Comparison of ENCODE assay signal across 12 cellular contexts in the genomic region with DNA sequence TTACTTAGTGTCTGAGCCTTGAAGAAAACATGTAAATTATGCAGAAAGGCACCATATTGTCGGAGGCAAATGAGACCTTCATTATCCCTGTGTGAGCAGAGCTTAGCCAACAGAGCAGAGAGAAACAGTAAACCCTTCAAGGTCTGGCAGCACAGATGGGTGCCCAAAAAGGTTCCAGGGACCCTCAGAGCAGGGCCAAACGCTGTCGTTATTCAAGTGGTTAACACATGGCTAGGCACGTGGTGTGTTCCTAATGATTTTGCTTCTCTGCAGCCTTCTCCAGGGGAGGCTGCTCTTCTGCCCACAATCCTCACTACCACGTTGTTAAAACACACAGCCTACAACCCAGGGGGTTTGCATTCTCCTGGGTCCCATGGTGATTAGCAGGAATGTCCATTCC.
DNase-seq lines count a peak whose midpoint lies in the region; ATAC-seq, FAIRE-seq and TF ChIP-seq lines count a peak whose summit lies in the region.
"Had no signal": no experiment of that assay in that cellular context is flagged by ENCODE, and none has a peak within 500 bp of the region (broad histone marks: within the 10 kb centered on the region; RNA-seq: fewer than 3 reads in every experiment).

No MANE protein-coding gene starts in this region.

- H3K36me3 ChIP-seq in HepG2 (replicated peaks in 1 of 2; ENCODE audit: control insufficient read depth in 1 of 2, insufficient read depth in 2 of 2, low read length in 2 of 2) (no peaks in the 10 kb centered on the region), right lobe of liver (no peaks in the 10 kb centered on the region), esophagus muscularis mucosa (no peaks in the 10 kb centered on the region)
- H3K36me3 ChIP-seq: BLaER1 treated with 17β-estradiol and CSF1 and Interleukin-3, amounts not matched to agents 10 nM and 100 nM; HAP-1 had no signal

- no peak overlapping the region for H3K9ac ChIP-seq in HepG2 (ENCODE audit: insufficient read depth, low read depth, low read length)
- H3K9ac ChIP-seq: BLaER1 treated with 17β-estradiol and CSF1 and Interleukin-3, amounts not matched to agents 10 nM and 100 nM had no signal

- POLR2A ChIA-PET in HepG2 (lab: Yijun Ruan, JAX) = no interaction called here

- H3K4me2 ChIP-seq in HepG2 (ENCODE audit: low read depth, low read length) = no peak overlapping the region
- H3K4me2 ChIP-seq: BLaER1 treated with 17β-estradiol and CSF1 and Interleukin-3, amounts not matched to agents 10 nM and 100 nM had no signal

- in situ Hi-C loops in HepG2 (cut with HindIII; ENCODE audit: extremely low pct_ligation_motif_present, low pct_unique_long_range_greater_than_20kb) = no loop called here

- 0% methylated on average over 2 of the region's 5 CpGs for WGBS in HepG2 (ENCODE audit: low lambda C conversion rate)
- WGBS in right lobe of liver (ENCODE audit: insufficient coverage, low coverage, low lambda C conversion rate, missing lambda C conversion rate) = 59% methylated on average over 4 of the region's 5 CpGs
- 89% methylated on average over 5 of the region's 5 CpGs for WGBS in esophagus muscularis mucosa

- no peak overlapping the region for H2AFZ ChIP-seq in HepG2 (ENCODE audit: low read length)

- H3K4me1 ChIP-seq in HepG2 (ENCODE audit: insufficient read depth, low read length) = no peaks in the 10 kb centered on the region
- no peaks in the 10 kb centered on the region for H3K4me1 ChIP-seq in right lobe of liver
- no peaks in the 10 kb centered on the region for H3K4me1 ChIP-seq in esophagus muscularis mucosa
- H3K4me1 ChIP-seq: HAP-1 had no signal

- TF ChIP-seq POLR2A in HepG2 (IDR thresholded peaks at IDR 0.05; ENCODE audit: insufficient read depth in 1 of 2, low read depth in 2 of 2, low read length in 2 of 2) = no peak
- TF ChIP-seq POLR2A in right lobe of liver (IDR thresholded peaks at IDR 0.05) = no peak
- no peak for TF ChIP-seq POLR2A in esophagus muscularis mucosa (IDR thresholded peaks at IDR 0.05; ENCODE audit: low read depth)

- H3K9me3 ChIP-seq in HepG2 (ENCODE audit: low read length) (no peaks in the 10 kb centered on the region), right lobe of liver (no peaks in the 10 kb centered on the region), esophagus muscularis mucosa (no peaks in the 10 kb centered on the region)
- H3K9me3 ChIP-seq: BLaER1 treated with 17β-estradiol and CSF1 and Interleukin-3, amounts not matched to agents 10 nM and 100 nM; HAP-1 had no signal

- BruUV-seq in HepG2 (replicated peaks; lab: Mats Ljungman, UMichigan) = no TSS peak

- H4K20me1 ChIP-seq in HepG2 (ENCODE audit: insufficient read depth, low read length) = no peaks in the 10 kb centered on the region
- H4K20me1 ChIP-seq: BLaER1 treated with 17β-estradiol and CSF1 and Interleukin-3, amounts not matched to agents 10 nM and 100 nM had no signal

- H3K4me3 ChIP-seq in HepG2 (replicated peaks in 1 of 3; ENCODE audit: insufficient read depth in 1 of 3, low read depth in 2 of 3, low read length in 3 of 3) (no peak overlapping the region), right lobe of liver (no peak overlapping the region), esophagus muscularis mucosa (no peak overlapping the region)
- H3K4me3 ChIP-seq: BLaER1 treated with 17β-estradiol and CSF1 and Interleukin-3, amounts not matched to agents 10 nM and 100 nM; HAP-1 had no signal

- intact Hi-C loops in HepG2 (cut with micrococcal nuclease; ENCODE audit: unreplicated experiment) = no loop called here
- intact Hi-C loops in right lobe of liver (cut with DNase I) = no loop called here
- intact Hi-C loops in esophagus muscularis mucosa (cut with DNase I) = no loop called here

- no peaks in the 10 kb centered on the region for H3K79me2 ChIP-seq in HepG2 (ENCODE audit: insufficient read depth, low read length)

- TF ChIP-seq EP300 in HepG2 (IDR thresholded peaks at IDR 0.05; ENCODE audit: low read depth in 2 of 2, low read length in 2 of 2) = no peak
- TF ChIP-seq EP300 in HepG2 (CRISPR knock-in tag; IDR thresholded peaks at IDR 0.05; ENCODE audit: borderline replicate concordance) = no peak
- TF ChIP-seq EP300 in esophagus muscularis mucosa (IDR thresholded peaks at IDR 0.05) = no peak

- FAIRE-seq in HepG2 (lab: Jason Lieb, UNC) = no peak
- FAIRE-seq: G401.6, GM12891 had no signal

- ATAC-seq in HepG2 (no peak), right lobe of liver (no peak), GM21515 (IDR thresholded peaks at IDR 0.05; ENCODE audit: unreplicated experiment) (no peak)
- ATAC-seq: CD8-positive, alpha-beta T cell had no signal

- TF ChIP-seq CTCF in HepG2 (CRISPR knock-in tag; IDR thresholded peaks at IDR 0.05) (no peak), right lobe of liver (IDR thresholded peaks at IDR 0.05) (no peak), esophagus muscularis mucosa (IDR thresholded peaks at IDR 0.05) (no peak)

- H3K27me3 ChIP-seq in HepG2 (ENCODE audit: control insufficient read depth in 1 of 2, insufficient read depth in 2 of 2, low read length in 2 of 2) (no peaks in the 10 kb centered on the region), right lobe of liver (no peaks in the 10 kb centered on the region), esophagus muscularis mucosa (no peaks in the 10 kb centered on the region)
- H3K27me3 ChIP-seq: BLaER1 treated with 17β-estradiol and CSF1 and Interleukin-3, amounts not matched to agents 10 nM and 100 nM had no signal

- no peak for TF ChIP-seq RAD21 in HepG2 (CRISPR knock-in tag; IDR thresholded peaks at IDR 0.05)

- CTCF ChIA-PET in HepG2 (lab: Yijun Ruan, JAX; ENCODE audit: low intra/inter-chr PET ratio, low total read pairs) = no interaction called here

- DNase-seq in HepG2 (ENCODE audit: low spot score) = no peak
- DNase-seq in right lobe of liver = no peak
- peak; percentile 25 to 44 for DNase-seq in NCI-H526 (lab: John Stamatoyannopoulos, UW)
- peak; percentile 75 for DNase-seq in esophagus muscularis mucosa (ENCODE audit: extremely low spot score)
- no peak for DNase-seq in NCI-H1105 (lab: John Stamatoyannopoulos, UW)
- DNase-seq: Calu3; CD8-positive, alpha-beta T cell had no signal

- H3K27ac ChIP-seq in HepG2 (ENCODE audit: extremely low read length, insufficient read depth, low read length) (no peak overlapping the region), right lobe of liver (no peak overlapping the region), esophagus muscularis mucosa (replicated peaks in 1 of 4) (no peak overlapping the region)
- H3K27ac ChIP-seq: BLaER1 treated with 17β-estradiol and CSF1 and Interleukin-3, amounts not matched to agents 10 nM and 100 nM had no signal

TF ChIP-seq in HepG2, 621 proteins besides CTCF, POLR2A, EP300 and RAD21:
- TF ChIP-seq ZNF235 (CRISPR knock-in tag; IDR thresholded peaks at IDR 0.05; ENCODE audit: borderline replicate concordance) = no peak
- TF ChIP-seq, protein P1, sequence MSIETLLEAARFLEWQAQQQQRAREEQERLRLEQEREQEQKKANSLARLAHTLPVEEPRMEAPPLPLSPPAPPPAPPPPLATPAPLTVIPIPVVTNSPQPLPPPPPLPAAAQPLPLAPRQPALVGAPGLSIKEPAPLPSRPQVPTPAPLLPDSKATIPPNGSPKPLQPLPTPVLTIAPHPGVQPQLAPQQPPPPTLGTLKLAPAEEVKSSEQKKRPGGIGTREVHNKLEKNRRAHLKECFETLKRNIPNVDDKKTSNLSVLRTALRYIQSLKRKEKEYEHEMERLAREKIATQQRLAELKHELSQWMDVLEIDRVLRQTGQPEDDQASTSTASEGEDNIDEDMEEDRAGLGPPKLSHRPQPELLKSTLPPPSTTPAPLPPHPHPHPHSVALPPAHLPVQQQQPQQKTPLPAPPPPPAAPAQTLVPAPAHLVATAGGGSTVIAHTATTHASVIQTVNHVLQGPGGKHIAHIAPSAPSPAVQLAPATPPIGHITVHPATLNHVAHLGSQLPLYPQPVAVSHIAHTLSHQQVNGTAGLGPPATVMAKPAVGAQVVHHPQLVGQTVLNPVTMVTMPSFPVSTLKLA (IDR thresholded peaks at IDR 0.05) = peak; percentile 77
TF ChIP-seq in HepG2: peak in this region for 1.

Comparison
In these comparisons a context has a peak if more than half of its experiments do, and no peak if none do; other contexts are left out.
1. DNase-seq: peak in NCI-H526 (2 of 2) and esophagus muscularis mucosa (single experiment); none in HepG2 (single experiment), right lobe of liver (0 of 3) and NCI-H1105 (single experiment).